13 cellular contexts compared by ENCODE assay signal in genomic region chr2:190443778-190444481, GRCh38. TPM values are rescaled to one million over a fixed set of nuclear protein-coding genes. Genes with fewer than 3 reads are reported as not detected.
DNase-seq lines count a peak whose midpoint lies in the region; ATAC-seq and TF ChIP-seq lines count a peak whose summit lies in the region.
"Had no signal": no experiment of that assay in that cellular context is flagged by ENCODE, and none has a peak within 500 bp of the region (broad histone marks: within the 10 kb centered on the region; RNA-seq: fewer than 3 reads in every experiment).

No MANE protein-coding gene starts in this region.

- H3K4me3 Mint-ChIP-seq in MCF 10A (ENCODE audit: unreplicated experiment) (no peak overlapping the region), mesothelial cell of epicardium (no peak overlapping the region)
- no peak overlapping the region for H3K4me3 Mint-ChIP-seq in activated CD4-positive, alpha-beta memory T cell treated with anti-CD3 and anti-CD28 coated beads for 36 hours
- H3K4me3 Mint-ChIP-seq: activated CD8-positive, alpha-beta T cell treated with anti-CD3 and anti-CD28 coated beads for 36 hours; type B pancreatic cell had no signal

- no peak for TF ChIP-seq CTCF in C4-2B (conservative IDR thresholded peaks at IDR 0.05)
- no peak for TF ChIP-seq CTCF in MCF 10A (IDR thresholded peaks at IDR 0.05; ENCODE audit: unreplicated experiment)
- no peak for TF ChIP-seq CTCF in coronary artery (IDR thresholded peaks at IDR 0.05)
- TF ChIP-seq CTCF in mesothelial cell of epicardium (IDR thresholded peaks at IDR 0.05; ENCODE audit: unreplicated experiment), result no peak

- CTCF ChIA-PET in MCF 10A (lab: Yijun Ruan, JAX), result interaction anchor here (0.6 kb wide), 2 partner anchors 89 to 128 kb away, joined by 3 to 4 read pairs; no protein-coding TSS in a partner anchor
- CTCF ChIA-PET in activated CD4-positive, alpha-beta memory T cell treated with anti-CD3 and anti-CD28 coated beads for 36 hours (lab: Charles Lee), result no interaction called here

- peak; percentile 11 for DNase-seq in HS-5 (ENCODE audit: low read depth)
- DNase-seq in MCF 10A (ENCODE audit: unreplicated experiment), result peak; percentile 54
- DNase-seq in inferior parietal cortex (ENCODE audit: extremely low spot score), result peak; percentile 57
- DNase-seq in activated CD4-positive, alpha-beta memory T cell treated with anti-CD3 and anti-CD28 coated beads for 36 hours, result no peak
- no peak for DNase-seq in coronary artery (ENCODE audit: low spot score)
- no peak for DNase-seq in mesothelial cell of epicardium (ENCODE audit: low spot score in 2 of 2, unreplicated experiment in 2 of 2)
- DNase-seq: activated CD8-positive, alpha-beta T cell treated with anti-CD3 and anti-CD28 coated beads for 36 hours; foreskin melanocyte; NCI-H748 treated with DMSO at 0.1 percent for 48 hours; SW 1271 had no signal

- H3K9me3 Mint-ChIP-seq in MCF 10A (ENCODE audit: unreplicated experiment), result no peaks in the 10 kb centered on the region
- H3K9me3 Mint-ChIP-seq in activated CD4-positive, alpha-beta memory T cell treated with anti-CD3 and anti-CD28 coated beads for 36 hours, result no peaks in the 10 kb centered on the region
- H3K9me3 Mint-ChIP-seq in mesothelial cell of epicardium, result no peaks in the 10 kb centered on the region
- H3K9me3 Mint-ChIP-seq: activated CD8-positive, alpha-beta T cell treated with anti-CD3 and anti-CD28 coated beads for 36 hours; type B pancreatic cell had no signal

- H3K27ac Mint-ChIP-seq in MCF 10A (ENCODE audit: low read depth, unreplicated experiment) (peak overlapping the region; percentile 49), mesothelial cell of epicardium (no peak overlapping the region)
- H3K27ac Mint-ChIP-seq in activated CD4-positive, alpha-beta memory T cell treated with anti-CD3 and anti-CD28 coated beads for 36 hours, result no peak overlapping the region
- H3K27ac Mint-ChIP-seq: activated CD8-positive, alpha-beta T cell treated with anti-CD3 and anti-CD28 coated beads for 36 hours; type B pancreatic cell had no signal

- no TSS peak for BruUV-seq in MCF 10A (replicated peaks; lab: Mats Ljungman, UMichigan)

- intact Hi-C loops in MCF 10A (cut with micrococcal nuclease), result no loop called here
- intact Hi-C loops in activated CD4-positive, alpha-beta memory T cell treated with anti-CD3 and anti-CD28 coated beads for 36 hours (cut with micrococcal nuclease), result no loop called here

- no peaks in the 10 kb centered on the region for H3K27me3 Mint-ChIP-seq in MCF 10A (ENCODE audit: insufficient read depth, unreplicated experiment)
- H3K27me3 Mint-ChIP-seq in activated CD4-positive, alpha-beta memory T cell treated with anti-CD3 and anti-CD28 coated beads for 36 hours, result no peaks in the 10 kb centered on the region
- no peaks in the 10 kb centered on the region for H3K27me3 Mint-ChIP-seq in mesothelial cell of epicardium (ENCODE audit: low read depth)
- H3K27me3 Mint-ChIP-seq: activated CD8-positive, alpha-beta T cell treated with anti-CD3 and anti-CD28 coated beads for 36 hours; type B pancreatic cell had no signal

- H3K4me1 Mint-ChIP-seq in MCF 10A (ENCODE audit: insufficient read depth, unreplicated experiment), result peaks cover 4% of the 10 kb centered on the region
- H3K4me1 Mint-ChIP-seq in activated CD4-positive, alpha-beta memory T cell treated with anti-CD3 and anti-CD28 coated beads for 36 hours (ENCODE audit: low read depth), result peaks cover 61% of the 10 kb centered on the region
- peaks cover 19% of the 10 kb centered on the region for H3K4me1 Mint-ChIP-seq in mesothelial cell of epicardium

- H3K27ac ChIP-seq in C4-2B (peak overlapping the region; percentile 55), coronary artery (no peak overlapping the region)

- no peak for ATAC-seq in GM18868 (IDR thresholded peaks at IDR 0.05; ENCODE audit: unreplicated experiment)
- ATAC-seq: activated CD8-positive, alpha-beta T cell treated with anti-CD3 and anti-CD28 coated beads for 36 hours had no signal

- peaks cover 6% of the 10 kb centered on the region for H3K36me3 Mint-ChIP-seq in MCF 10A (ENCODE audit: insufficient read depth, unreplicated experiment)
- peaks cover 9% of the 10 kb centered on the region for H3K36me3 Mint-ChIP-seq in activated CD4-positive, alpha-beta memory T cell treated with anti-CD3 and anti-CD28 coated beads for 36 hours
- H3K36me3 Mint-ChIP-seq in mesothelial cell of epicardium, result peaks cover 3% of the 10 kb centered on the region
- H3K36me3 Mint-ChIP-seq: type B pancreatic cell had no signal

- POLR2A ChIA-PET in MCF 10A (lab: Yijun Ruan, JAX), result interaction anchor here (1.1 kb wide), 1 partner anchor 23 kb away, joined by 3 read pairs; no protein-coding TSS in a partner anchor
- POLR2A ChIA-PET in activated CD4-positive, alpha-beta memory T cell treated with anti-CD3 and anti-CD28 coated beads for 36 hours (lab: Charles Lee), result interaction anchor here (0.6 kb wide), 1 partner anchor 15 kb away, joined by 3 read pairs; no protein-coding TSS in a partner anchor

- H3K4me3 ChIP-seq in coronary artery, result no peak overlapping the region

RNA-seq across cellular contexts. Expression of gene MFSD6, which starts 35.8 kb away (rescaled TPM):
- total RNA-seq in MCF 10A (2022) (19.7 and 29.0 TPM in 2 replicates), mesothelial cell of epicardium (10.9 to 12.6 TPM (median 11.7 TPM) in 3 replicates)
- total RNA-seq in activated CD4-positive, alpha-beta memory T cell treated with anti-CD3 and anti-CD28 coated beads for 36 hours, result 10 to 100 TPM; 34.1 to 37.1 TPM

Comparison
In these comparisons a context has a peak if more than half of its experiments do, and no peak if none do; other contexts are left out.
1. DNase-seq: peak in HS-5 (single experiment), MCF 10A (single experiment) and inferior parietal cortex (single experiment); none in activated CD4-positive, alpha-beta memory T cell treated with anti-CD3 and anti-CD28 coated beads for 36 hours (single experiment), coronary artery (single experiment) and mesothelial cell of epicardium (0 of 2).